Comparison of ENCODE assay signal across 21 cellular contexts in the genomic region with DNA sequence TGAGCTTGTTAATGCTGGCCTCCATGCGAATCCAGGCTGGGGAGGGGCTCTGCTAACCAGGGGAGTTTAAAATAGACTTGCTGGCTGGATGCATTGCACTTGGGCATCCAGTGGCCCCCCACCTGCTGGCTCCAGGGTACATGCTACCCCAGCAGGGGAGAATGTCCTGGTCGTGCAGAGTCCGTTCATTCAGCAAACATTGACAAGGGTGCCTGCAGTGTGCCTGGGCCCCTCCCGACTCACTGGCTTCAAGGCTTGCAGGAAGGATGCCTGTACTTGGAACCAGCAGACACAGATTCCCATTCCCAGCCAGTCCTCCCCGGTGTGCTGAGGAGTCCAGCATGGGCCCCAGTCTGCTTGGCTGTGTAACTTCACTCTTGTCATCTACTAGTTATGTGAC. TPM values are rescaled to one million over a fixed set of nuclear protein-coding genes. Genes with fewer than 3 reads are reported as not detected.
DNase-seq lines count a peak whose midpoint lies in the region; ATAC-seq, FAIRE-seq and TF ChIP-seq lines count a peak whose summit lies in the region.
"Had no signal": no experiment of that assay in that cellular context is flagged by ENCODE, and none has a peak within 500 bp of the region (broad histone marks: within the 10 kb centered on the region; RNA-seq: fewer than 3 reads in every experiment).

No MANE protein-coding gene starts in this region.

- H3K36me3 Mint-ChIP-seq in activated CD4-positive, alpha-beta T cell treated with anti-CD3 and anti-CD28 coated beads, Interleukin-2, amount 10 ng/mL, durations not matched to agents 7 days and 5 days (ENCODE audit: low read depth), result peaks cover 15% of the 10 kb centered on the region
- H3K36me3 Mint-ChIP-seq in astrocyte (ENCODE audit: low read depth, unreplicated experiment), result peaks cover 9% of the 10 kb centered on the region

- no peak for DNase-seq in activated CD4-positive, alpha-beta T cell treated with anti-CD3 and anti-CD28 coated beads, Interleukin-2, amount 10 ng/mL, durations not matched to agents 7 days and 5 days
- DNase-seq in activated CD4-positive, alpha-beta T cell treated with anti-CD3 and anti-CD28 coated beads, Interleukin-2, amount 50 U/mL, for 4 hours, result no peak
- no peak for DNase-seq in astrocyte (ENCODE audit: low read depth)
- no peak for DNase-seq in stimulated activated CD4-positive, alpha-beta T cell treated with anti-CD3 and anti-CD28 coated beads, Interleukin-2, amount 100 ng/mL, for 48 hours
- no peak for DNase-seq in epidermal melanocyte (ENCODE audit: insufficient read length, low spot score)
- DNase-seq: activated CD4-positive, CD25-positive, alpha-beta regulatory T cell; amniotic stem cell; GM23248; left ventricle myocardium inferior; RPMI8226; stimulated activated CD4-positive, alpha-beta T cell treated with anti-CD3 and anti-CD28 coated beads, Interleukin-12 subunit alpha, Interleukin-12 subunit beta, amount 100 ng/mL, for 4 hours; stomach; SW 1271 had no signal

- no peak for TF ChIP-seq RAD21 in neural cell (conservative IDR thresholded peaks at IDR 0.05)

- peaks cover 36% of the 10 kb centered on the region for H3K4me1 Mint-ChIP-seq in activated CD4-positive, alpha-beta T cell treated with anti-CD3 and anti-CD28 coated beads, Interleukin-2, amount 10 ng/mL, durations not matched to agents 7 days and 5 days
- H3K4me1 Mint-ChIP-seq in astrocyte (ENCODE audit: low read depth, unreplicated experiment), result peaks cover 4% of the 10 kb centered on the region

- CTCF ChIA-PET in activated CD4-positive, alpha-beta T cell treated with anti-CD3 and anti-CD28 coated beads, Interleukin-2, amount 10 ng/mL, durations not matched to agents 7 days and 5 days (lab: Charles Lee), result interaction anchor here (1.4 to 1.8 kb wide), 3 partner anchors 9 to 47 kb away, joined by 3 to 6 read pairs (median 3); no protein-coding TSS in a partner anchor

- no peaks in the 10 kb centered on the region for H3K27me3 Mint-ChIP-seq in activated CD4-positive, alpha-beta T cell treated with anti-CD3 and anti-CD28 coated beads, Interleukin-2, amount 10 ng/mL, durations not matched to agents 7 days and 5 days
- peaks cover 25% of the 10 kb centered on the region for H3K27me3 Mint-ChIP-seq in astrocyte (ENCODE audit: low read depth, unreplicated experiment)

- H3K4me2 ChIP-seq in Loucy (ENCODE audit: low read depth, low read length, poor library complexity, severe bottlenecking) (peak overlapping the region; percentile 96), astrocyte (ENCODE audit: low read length) (no peak overlapping the region), neural cell (ENCODE audit: low read length) (no peak overlapping the region)

- peak overlapping the region; percentile 91 for H3K9ac ChIP-seq in Loucy (ENCODE audit: low read depth, low read length, poor library complexity, severe bottlenecking)
- H3K9ac ChIP-seq in astrocyte (ENCODE audit: low read length), result no peak overlapping the region
- H3K9ac ChIP-seq in neural cell (ENCODE audit: low read length), result no peak overlapping the region
- H3K9ac ChIP-seq: GM23248 had no signal

- TF ChIP-seq CTCF in Loucy (conservative IDR thresholded peaks at IDR 0.05; ENCODE audit: low read length) (no peak), astrocyte (IDR thresholded peaks at IDR 0.05; ENCODE audit: insufficient read depth, low read depth, low read length) (no peak), neural cell (IDR thresholded peaks at IDR 0.05; ENCODE audit: poor library complexity, severe bottlenecking) (no peak)

- no peak for FAIRE-seq in astrocyte (lab: Jason Lieb, UNC)
- FAIRE-seq: D721Med, endothelial cell of umbilical vein, urothelium cell line had no signal

- peaks cover 51% of the 10 kb centered on the region for H3K4me1 ChIP-seq in Loucy (ENCODE audit: insufficient read depth, low read length, poor library complexity, severe bottlenecking)
- peaks cover 5% of the 10 kb centered on the region for H3K4me1 ChIP-seq in astrocyte (ENCODE audit: insufficient read depth, low read length)

- H3F3A ChIP-seq in Loucy (ENCODE audit: low read depth) (peaks cover 9% of the 10 kb centered on the region; the same call in 1 of the 2 replicates), neural cell (ENCODE audit: insufficient read depth, low read length, poor library complexity, severe bottlenecking) (no peaks in the 10 kb centered on the region)

- POLR2A ChIA-PET in activated CD4-positive, alpha-beta T cell treated with anti-CD3 and anti-CD28 coated beads, Interleukin-2, amount 10 ng/mL, durations not matched to agents 7 days and 5 days (lab: Charles Lee), result no interaction called here

- H3K27me3 ChIP-seq in Loucy (ENCODE audit: insufficient read depth, low read length, poor library complexity, severe bottlenecking), result no peaks in the 10 kb centered on the region
- H3K27me3 ChIP-seq in astrocyte (ENCODE audit: insufficient read depth, low read length), result no peaks in the 10 kb centered on the region
- H3K27me3 ChIP-seq in neural cell (ENCODE audit: insufficient read depth, low read depth, low read length), result no peaks in the 10 kb centered on the region
- H3K27me3 ChIP-seq: gastroesophageal sphincter, stomach had no signal

- ATAC-seq in GM21723 (IDR thresholded peaks at IDR 0.05; ENCODE audit: unreplicated experiment), result no peak
- ATAC-seq: gastroesophageal sphincter had no signal

- no peaks in the 10 kb centered on the region for H3K9me3 ChIP-seq in Loucy (ENCODE audit: insufficient read depth, low read depth, low read length)
- H3K9me3 ChIP-seq in astrocyte (ENCODE audit: insufficient read depth, low read depth, low read length), result no peaks in the 10 kb centered on the region
- H3K9me3 ChIP-seq in neural cell (ENCODE audit: low read length), result no peaks in the 10 kb centered on the region
- H3K9me3 ChIP-seq: gastroesophageal sphincter, left ventricle myocardium inferior, stomach had no signal

- H3K79me2 ChIP-seq in Loucy (ENCODE audit: insufficient read depth, low read length), result peaks cover 28% of the 10 kb centered on the region
- no peaks in the 10 kb centered on the region for H3K79me2 ChIP-seq in astrocyte (ENCODE audit: insufficient read depth, low read length)
- H3K79me2 ChIP-seq in neural cell (replicated peaks; ENCODE audit: insufficient read depth, low read length), result no peaks in the 10 kb centered on the region

- H3K27ac ChIP-seq in astrocyte (ENCODE audit: low read depth, low read length) (no peak overlapping the region), neural cell (ENCODE audit: low read length) (no peak overlapping the region)
- H3K27ac ChIP-seq: GM23248, KMS-11, left ventricle myocardium inferior had no signal

- peak overlapping the region; percentile 97 for H3K4me3 ChIP-seq in Loucy (ENCODE audit: low read length, poor library complexity, severe bottlenecking)
- no peak overlapping the region for H3K4me3 ChIP-seq in astrocyte (ENCODE audit: insufficient read depth, low read depth, low read length)
- H3K4me3 ChIP-seq in neural cell (ENCODE audit: low read length), result peak overlapping the region; percentile 75

- H3K36me3 ChIP-seq in Loucy (ENCODE audit: insufficient read depth, low read length), result 0 out of 2 replicates have a peak, but pooled peaks cover 3% of the 10 kb centered on the region
- no peaks in the 10 kb centered on the region for H3K36me3 ChIP-seq in astrocyte (ENCODE audit: insufficient read depth, low read length)
- H3K36me3 ChIP-seq in neural cell (ENCODE audit: insufficient read depth, low read length), result no peaks in the 10 kb centered on the region

- peak overlapping the region; percentile 90 for H3K4me3 Mint-ChIP-seq in activated CD4-positive, alpha-beta T cell treated with anti-CD3 and anti-CD28 coated beads, Interleukin-2, amount 10 ng/mL, durations not matched to agents 7 days and 5 days
- H3K4me3 Mint-ChIP-seq in astrocyte (ENCODE audit: unreplicated experiment), result peak overlapping the region; percentile 8

- H2AFZ ChIP-seq in Loucy (ENCODE audit: low read length) (no peak overlapping the region), astrocyte (ENCODE audit: low read depth, low read length) (no peak overlapping the region), neural cell (ENCODE audit: low read depth, low read length) (no peak overlapping the region)

- H4K20me1 ChIP-seq in Loucy (ENCODE audit: insufficient read depth, low read length, poor library complexity, severe bottlenecking) (no peaks in the 10 kb centered on the region), astrocyte (ENCODE audit: insufficient read depth, low read length) (no peaks in the 10 kb centered on the region), neural cell (ENCODE audit: insufficient read depth) (no peaks in the 10 kb centered on the region)

- no peak overlapping the region for H3K27ac Mint-ChIP-seq in activated CD4-positive, alpha-beta T cell treated with anti-CD3 and anti-CD28 coated beads, Interleukin-2, amount 10 ng/mL, durations not matched to agents 7 days and 5 days
- no peak overlapping the region for H3K27ac Mint-ChIP-seq in astrocyte (ENCODE audit: unreplicated experiment)

- no peak for TF ChIP-seq EP300 in neural cell (conservative IDR thresholded peaks at IDR 0.05; ENCODE audit: poor library complexity, severe bottlenecking)

- no peaks in the 10 kb centered on the region for H3K9me3 Mint-ChIP-seq in activated CD4-positive, alpha-beta T cell treated with anti-CD3 and anti-CD28 coated beads, Interleukin-2, amount 10 ng/mL, durations not matched to agents 7 days and 5 days
- no peaks in the 10 kb centered on the region for H3K9me3 Mint-ChIP-seq in astrocyte (ENCODE audit: unreplicated experiment)

- H3K9me2 ChIP-seq in Loucy (replicated peaks; ENCODE audit: low read depth, low read length) (no peaks in the 10 kb centered on the region), neural cell (ENCODE audit: insufficient read depth, low read length) (no peaks in the 10 kb centered on the region)

TF ChIP-seq in neural cell, 6 proteins besides CTCF, POLR2A, EP300 and RAD21 (continues in another document):
- TF ChIP-seq TAF1 (IDR thresholded peaks at IDR 0.05; ENCODE audit: low read depth), result no peak
- TF ChIP-seq EZH2 (IDR thresholded peaks at IDR 0.05; ENCODE audit: borderline replicate concordance, insufficient read depth, low read length, poor library complexity, severe bottlenecking), result no peak
- TF ChIP-seq SMC3 (conservative IDR thresholded peaks at IDR 0.05; ENCODE audit: poor library complexity), result no peak
- no peak for TF ChIP-seq POLR2AphosphoS5 (IDR thresholded peaks at IDR 0.05)

RNA-seq across cellular contexts. Expression of a gene that starts 1.5 kb away (rescaled TPM):
- total RNA-seq in activated CD4-positive, alpha-beta T cell treated with anti-CD3 and anti-CD28 coated beads, Interleukin-2, amount 10 ng/mL, durations not matched to agents 7 days and 5 days, result 1 to 10 TPM; 2.4 to 3.4 TPM
- 3.2 and 3.4 TPM in 2 replicates for total RNA-seq in astrocyte
- 2.3 and 3.6 TPM in 2 replicates for polyA plus RNA-seq in neural cell
- 3.1 and 4.1 TPM in 2 replicates for polyA minus RNA-seq in neural cell
